ENCODE assay signal across 13 cellular contexts in the genomic region with DNA sequence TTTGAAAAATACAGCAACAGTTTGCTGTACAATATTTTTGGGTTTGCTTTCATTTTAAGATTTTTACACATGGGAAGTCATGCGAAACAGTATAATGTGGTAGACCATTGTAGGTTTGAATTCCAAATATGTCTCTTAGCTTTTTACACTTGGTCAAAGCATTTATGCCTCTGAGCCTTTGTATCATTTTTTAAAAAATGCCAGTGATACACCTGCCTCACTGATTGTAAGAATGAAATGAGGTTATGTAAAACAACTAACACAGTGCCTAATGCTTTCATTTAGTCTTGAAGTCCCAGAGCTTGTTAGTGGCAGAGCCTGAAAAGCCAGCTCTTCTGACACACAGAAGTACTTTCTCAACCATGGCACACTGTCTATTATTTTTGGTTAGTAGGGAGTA.
DNase-seq lines count a peak whose midpoint lies in the region; ATAC-seq and TF ChIP-seq lines count a peak whose summit lies in the region.
"Had no signal": no experiment of that assay in that cellular context is flagged by ENCODE, and none has a peak within 500 bp of the region (broad histone marks: within the 10 kb centered on the region; RNA-seq: fewer than 3 reads in every experiment).

No MANE protein-coding gene starts in this region.

- CTCF ChIA-PET in OCI-LY7 (lab: Charles Lee; ENCODE audit: unreplicated experiment) = interaction anchor here (0.6 to 1.0 kb wide), 2 partner anchors 15 to 250 kb away, joined by 3 read pairs; no protein-coding TSS in a partner anchor

- peak overlapping the region; percentile 46; the same call in 1 of the 2 replicates for H2AFZ ChIP-seq in OCI-LY7 (ENCODE audit: low read length)

- H3K36me3 ChIP-seq in OCI-LY7 (ENCODE audit: insufficient read depth, low read length) = no peaks in the 10 kb centered on the region

- H3K4me1 ChIP-seq in OCI-LY7 (ENCODE audit: insufficient read depth, low read length, poor library complexity, severe bottlenecking) = peaks cover 91% of the 10 kb centered on the region

- TF ChIP-seq CTCF in GM12865 (IDR thresholded peaks at IDR 0.05; ENCODE audit: insufficient read depth, low read depth, low read length, missing control alignments) (no peak), OCI-LY7 (conservative IDR thresholded peaks at IDR 0.05; ENCODE audit: low read length) (no peak)

- H3K4me2 ChIP-seq in OCI-LY7 (ENCODE audit: low read length) = peak overlapping the region; percentile 75

- H3K4me3 ChIP-seq in GM12865 (ENCODE audit: low read depth, low read length) (no peak overlapping the region), OCI-LY7 (ENCODE audit: low read depth, low read length, poor library complexity, severe bottlenecking) (peak overlapping the region; percentile 56)
- H3K4me3 ChIP-seq: psoas muscle had no signal

- DNase-seq in GM12865 (ENCODE audit: low read depth) (peak; percentile 31), OCI-LY7 (ENCODE audit: low spot score) (peak; percentile 77), NCI-H187 treated with DMSO at 0.1 percent for 48 hours (lab: John Stamatoyannopoulos, UW) (no peak), left colon (no peak), Right ventricle myocardium inferior (ENCODE audit: missing footprints) (no peak)
- no peak for DNase-seq in activated CD4-positive, alpha-beta T cell treated with anti-CD3 and anti-CD28 coated beads, Interleukin-2, amount 50 U/mL, for 48 hours
- DNase-seq: GDM1; NCI-H1436 treated with DMSO at 0.1 percent for 48 hours; psoas muscle; stimulated activated CD4-positive, alpha-beta T cell treated with anti-CD3 and anti-CD28 coated beads, Interleukin-4, amount 100 ng/mL, for 4 hours; substantia nigra had no signal

- POLR2A ChIA-PET in OCI-LY7 (lab: Charles Lee) = interaction anchor here (0.6 to 6.3 kb wide), 22 partner anchors 13 to 354 kb away, joined by 3 to 130 read pairs (median 6); no protein-coding TSS in a partner anchor

- no peaks in the 10 kb centered on the region for H3K9me3 ChIP-seq in OCI-LY7 (ENCODE audit: low read length)
- H3K9me3 ChIP-seq: psoas muscle had no signal

- peak overlapping the region; percentile 91 for H3K27ac ChIP-seq in OCI-LY7 (ENCODE audit: low read depth, low read length, poor library complexity, severe bottlenecking)
- H3K27ac ChIP-seq: psoas muscle had no signal

- intact Hi-C loops in OCI-LY7 (cut with micrococcal nuclease; ENCODE audit: unreplicated experiment) (loop anchor here (5.0 kb wide), 2 partner anchors 112 to 247 kb away; no protein-coding TSS in a partner anchor), left colon (cut with DNase I, micrococcal nuclease) (no loop called here), Right ventricle myocardium inferior (cut with DNase I) (no loop called here)

- H3K79me2 ChIP-seq in OCI-LY7 (ENCODE audit: insufficient read depth, low read depth, low read length) = peaks cover 28% of the 10 kb centered on the region; the same call in 1 of the 2 replicates

- no TSS peak for BruUV-seq in OCI-LY7 (replicated peaks; lab: Mats Ljungman, UMichigan)

- H3K9me2 ChIP-seq in OCI-LY7 (ENCODE audit: insufficient read depth, low read length) = no peaks in the 10 kb centered on the region

- no peaks in the 10 kb centered on the region for H4K20me1 ChIP-seq in OCI-LY7 (ENCODE audit: insufficient read depth, low read length)

- peak; percentile 45 for ATAC-seq in GM19397 (IDR thresholded peaks at IDR 0.05; ENCODE audit: unreplicated experiment)
- ATAC-seq in HG02885 (IDR thresholded peaks at IDR 0.05; ENCODE audit: poor library complexity, unreplicated experiment) = peak; percentile 65
- ATAC-seq in left colon = no peak
- no peak for ATAC-seq in Right ventricle myocardium inferior
- ATAC-seq: psoas muscle had no signal

Comparison
In these comparisons a context has a peak if more than half of its experiments do, and no peak if none do; other contexts are left out.
1. DNase-seq: peak in GM12865 (single experiment) and OCI-LY7 (single experiment); none in NCI-H187 treated with DMSO at 0.1 percent for 48 hours (single experiment), left colon (0 of 2), activated CD4-positive, alpha-beta T cell treated with anti-CD3 and anti-CD28 coated beads, Interleukin-2, amount 50 U/mL, for 48 hours (0 of 2) and Right ventricle myocardium inferior (single experiment).
2. ATAC-seq: peak in GM19397 (single experiment) and HG02885 (single experiment); none in left colon (single experiment) and Right ventricle myocardium inferior (single experiment).